In genomic region chr9:89466451-89467277, GRCh38 we compare ENCODE assay signal across 8 cellular contexts. TPM values are rescaled to one million over a fixed set of nuclear protein-coding genes. Genes with fewer than 3 reads are reported as not detected.
DNase-seq lines count a peak whose midpoint lies in the region; ATAC-seq and TF ChIP-seq lines count a peak whose summit lies in the region.

No MANE protein-coding gene starts in this region.

- no peaks in the 10 kb centered on the region for H3K27me3 Mint-ChIP-seq in T-helper 17 cell
- H3K27me3 Mint-ChIP-seq in nephron (ENCODE audit: low read depth) = peaks cover 4% of the 10 kb centered on the region

- H3K9me3 Mint-ChIP-seq in nephron = no peaks in the 10 kb centered on the region

- TF ChIP-seq CTCF in nephron (IDR thresholded peaks at IDR 0.05; ENCODE audit: unreplicated experiment in 3 of 3) (no peak), thyroid gland (IDR thresholded peaks at IDR 0.05) (no peak)

- no peaks in the 10 kb centered on the region for H3K36me3 ChIP-seq in thyroid gland

- H3K27me3 ChIP-seq in thyroid gland = no peaks in the 10 kb centered on the region

- H3K27ac Mint-ChIP-seq in T-helper 17 cell (peak overlapping the region; percentile 99), nephron (peak overlapping the region; percentile 80 to 96 (median 88))

- intact Hi-C loops in thyroid gland (cut with DNase I) = no loop called here

- no peak for TF ChIP-seq POLR2A in thyroid gland (IDR thresholded peaks at IDR 0.05)

- H3K4me3 ChIP-seq in thyroid gland (replicated peaks in 1 of 3) = no peak overlapping the region

- DNase-seq in T-helper 17 cell (no peak), globus pallidus (ENCODE audit: low spot score) (no peak), putamen (ENCODE audit: low spot score) (no peak), C1 segment of cervical spinal cord (lab: John Stamatoyannopoulos, UW) (no peak), thyroid gland (no peak)

- H3K9me3 ChIP-seq in T-helper 17 cell (ENCODE audit: control insufficient read depth, low read length, poor library complexity, severe bottlenecking) (no peaks in the 10 kb centered on the region), thyroid gland (no peaks in the 10 kb centered on the region)

- WGBS in thyroid gland, 2 donors = 86 to 87% methylated on average over 18 of the region's 18 CpGs

- no peak overlapping the region for H3K27ac ChIP-seq in thyroid gland

- ATAC-seq in GM18498 (IDR thresholded peaks at IDR 0.05; ENCODE audit: unreplicated experiment) (peak; percentile 64), GM21825 (IDR thresholded peaks at IDR 0.05; ENCODE audit: unreplicated experiment) (peak; percentile 63), T-helper 17 cell (no peak)

- H3K4me3 Mint-ChIP-seq in T-helper 17 cell (peak overlapping the region; percentile 88), nephron (peak overlapping the region in 1 of 3 experiments; percentile 18)

- peaks cover 0 to 5% of the 10 kb centered on the region in 2 donors for H3K4me1 ChIP-seq in thyroid gland

- peaks cover 92% of the 10 kb centered on the region for H3K4me1 Mint-ChIP-seq in T-helper 17 cell
- H3K4me1 Mint-ChIP-seq in nephron = no peaks in the 10 kb centered on the region

- H3K36me3 Mint-ChIP-seq in T-helper 17 cell (ENCODE audit: low read depth) (peaks cover 6% of the 10 kb centered on the region), nephron (ENCODE audit: low read depth) (no peaks in the 10 kb centered on the region)

RNA-seq across cellular contexts. Expression of gene SEMA4D, which starts 31.2 kb away (rescaled TPM):
- total RNA-seq in T-helper 17 cell = 100 to 1,000 TPM; 250 to 312 TPM
- 10 to 100 TPM; 19.9 to 29.6 (median 28.9) TPM for total RNA-seq in thyroid gland

Comparison
In these comparisons a context has a peak if more than half of its experiments do, and no peak if none do; other contexts are left out.
1. RNA of gene SEMA4D, which starts 31.2 kb away (total RNA-seq): 250 to 312 TPM in T-helper 17 cell; 19.9 to 29.6 TPM in thyroid gland; every median in the first group is over 4 times any median in the second.